ENCODE assay signal across 21 cellular contexts in genomic region chr10:21634599-21635365, GRCh38.
DNase-seq lines count a peak whose midpoint lies in the region; ATAC-seq, FAIRE-seq and TF ChIP-seq lines count a peak whose summit lies in the region.
"Had no signal": no experiment of that assay in that cellular context is flagged by ENCODE, and none has a peak within 500 bp of the region (broad histone marks: within the 10 kb centered on the region; RNA-seq: fewer than 3 reads in every experiment).

No MANE protein-coding gene starts in this region.

- no peaks in the 10 kb centered on the region for H3K9me3 Mint-ChIP-seq in activated T-helper 2 cell treated with anti-CD3 and anti-CD28 coated beads, Interferon-gamma antibody, Interleukin-2, Interleukin-4, amounts not matched to agents 10 μg/mL and 5 μg/mL and 100 μg/mL, durations not matched to agents 14 hours and 24 hours and 36 hours
- peaks cover 2% of the 10 kb centered on the region for H3K9me3 Mint-ChIP-seq in glutamatergic neuron (ENCODE audit: unreplicated experiment)
- H3K9me3 Mint-ChIP-seq: activated CD4-positive, alpha-beta T cell treated with anti-CD3 and anti-CD28 coated beads, Interleukin-2, amount 10 ng/mL, durations not matched to agents 7 days and 5 days; activated naive CD8-positive, alpha-beta T cell treated with anti-CD3 and anti-CD28 coated beads for 36 hours; neural crest cell had no signal

- H3K27ac ChIP-seq in 22Rv1: 0 out of 2 replicates have a peak overlapping the region, but pooled peaks have one; percentile 18
- peak overlapping the region in 1 of 2 donors; percentile 24 for H3K27ac ChIP-seq in left lung
- H3K27ac ChIP-seq: gastrocnemius medialis had no signal

- H3K4me1 ChIP-seq in left lung: peaks cover 0 to 11% of the 10 kb centered on the region in 2 donors

- H3K27ac Mint-ChIP-seq in activated T-helper 2 cell treated with anti-CD3 and anti-CD28 coated beads, Interferon-gamma antibody, Interleukin-2, Interleukin-4, amounts not matched to agents 10 μg/mL and 5 μg/mL and 100 μg/mL, durations not matched to agents 14 hours and 24 hours and 36 hours: peak overlapping the region; percentile 2
- H3K27ac Mint-ChIP-seq in glutamatergic neuron (ENCODE audit: unreplicated experiment): no peak overlapping the region
- H3K27ac Mint-ChIP-seq: activated CD4-positive, alpha-beta T cell treated with anti-CD3 and anti-CD28 coated beads, Interleukin-2, amount 10 ng/mL, durations not matched to agents 7 days and 5 days; activated naive CD8-positive, alpha-beta T cell treated with anti-CD3 and anti-CD28 coated beads for 36 hours; T-helper 17 cell had no signal

- H3K27me3 Mint-ChIP-seq in activated T-helper 2 cell treated with anti-CD3 and anti-CD28 coated beads, Interferon-gamma antibody, Interleukin-2, Interleukin-4, amounts not matched to agents 10 μg/mL and 5 μg/mL and 100 μg/mL, durations not matched to agents 14 hours and 24 hours and 36 hours (ENCODE audit: low read depth): no peaks in the 10 kb centered on the region
- H3K27me3 Mint-ChIP-seq in glutamatergic neuron (ENCODE audit: unreplicated experiment): no peaks in the 10 kb centered on the region
- H3K27me3 Mint-ChIP-seq: activated CD4-positive, alpha-beta T cell treated with anti-CD3 and anti-CD28 coated beads, Interleukin-2, amount 10 ng/mL, durations not matched to agents 7 days and 5 days; activated naive CD8-positive, alpha-beta T cell treated with anti-CD3 and anti-CD28 coated beads for 36 hours; T-helper 17 cell had no signal

- peak; percentile 64 for FAIRE-seq in GM19239 (lab: Jason Lieb, UNC)

- ATAC-seq in left lung: peak; percentile 82
- ATAC-seq in GM21360 (IDR thresholded peaks at IDR 0.05; ENCODE audit: unreplicated experiment): no peak
- ATAC-seq in HG03039 (IDR thresholded peaks at IDR 0.05; ENCODE audit: unreplicated experiment): no peak
- ATAC-seq: gastrocnemius medialis, sciatic nerve, T-helper 17 cell had no signal

- intact Hi-C loops in activated T-helper 2 cell treated with anti-CD3 and anti-CD28 coated beads, Interferon-gamma antibody, Interleukin-2, Interleukin-4, amounts not matched to agents 10 μg/mL and 5 μg/mL and 100 μg/mL, durations not matched to agents 14 hours and 24 hours and 36 hours (cut with micrococcal nuclease): no loop called here
- intact Hi-C loops in left lung (cut with DNase I): no loop called here

- H3K36me3 Mint-ChIP-seq in activated T-helper 2 cell treated with anti-CD3 and anti-CD28 coated beads, Interferon-gamma antibody, Interleukin-2, Interleukin-4, amounts not matched to agents 10 μg/mL and 5 μg/mL and 100 μg/mL, durations not matched to agents 14 hours and 24 hours and 36 hours (ENCODE audit: low read depth): peaks cover 50% of the 10 kb centered on the region
- H3K36me3 Mint-ChIP-seq in glutamatergic neuron (ENCODE audit: unreplicated experiment): no peaks in the 10 kb centered on the region

- no peaks in the 10 kb centered on the region for H3K27me3 ChIP-seq in left lung
- H3K27me3 ChIP-seq: gastrocnemius medialis had no signal

- peaks cover 0 to 15% of the 10 kb centered on the region in 2 donors for H3K36me3 ChIP-seq in left lung
- H3K36me3 ChIP-seq: gastrocnemius medialis had no signal

- H3K9me3 ChIP-seq in left lung: no peaks in the 10 kb centered on the region
- H3K9me3 ChIP-seq: gastrocnemius medialis had no signal

- H3K4me3 ChIP-seq in left lung: no peak overlapping the region
- H3K4me3 ChIP-seq: gastrocnemius medialis had no signal

- H3K4me3 Mint-ChIP-seq in activated T-helper 2 cell treated with anti-CD3 and anti-CD28 coated beads, Interferon-gamma antibody, Interleukin-2, Interleukin-4, amounts not matched to agents 10 μg/mL and 5 μg/mL and 100 μg/mL, durations not matched to agents 14 hours and 24 hours and 36 hours (ENCODE audit: low read depth): no peak overlapping the region
- H3K4me3 Mint-ChIP-seq in glutamatergic neuron (ENCODE audit: unreplicated experiment): no peak overlapping the region
- H3K4me3 Mint-ChIP-seq: activated CD4-positive, alpha-beta T cell treated with anti-CD3 and anti-CD28 coated beads, Interleukin-2, amount 10 ng/mL, durations not matched to agents 7 days and 5 days; activated naive CD8-positive, alpha-beta T cell treated with anti-CD3 and anti-CD28 coated beads for 36 hours; neural crest cell; T-helper 17 cell had no signal

- no peak for DNase-seq in GM19239 (ENCODE audit: insufficient read length, low spot score)
- DNase-seq in activated T-helper 2 cell treated with anti-CD3 and anti-CD28 coated beads, Interferon-gamma antibody, Interleukin-2, Interleukin-4, amounts not matched to agents 10 μg/mL and 5 μg/mL and 100 μg/mL, durations not matched to agents 14 hours and 24 hours and 36 hours (ENCODE audit: low spot score): no peak
- no peak for DNase-seq in left lung
- DNase-seq in glutamatergic neuron: no peak
- DNase-seq in epidermal melanocyte (ENCODE audit: insufficient read length, low spot score): no peak
- DNase-seq: activated CD4-positive, alpha-beta T cell treated with anti-CD3 and anti-CD28 coated beads, Interleukin-2, amount 10 ng/mL, durations not matched to agents 7 days and 5 days; activated naive CD8-positive, alpha-beta T cell treated with anti-CD3 and anti-CD28 coated beads for 36 hours; C1 segment of cervical spinal cord; erythroblast; gastrocnemius medialis; hypothalamus; KG1; NCI-H1694 treated with DMSO at 0.1 percent for 48 hours; NCI-H526; stimulated activated naive CD4-positive, alpha-beta T cell treated with Interleukin-2 at 50 U/mL for 16 hours; T-helper 17 cell had no signal

- TF ChIP-seq CTCF in 22Rv1 (IDR thresholded peaks at IDR 0.05): no peak
- TF ChIP-seq CTCF in left lung (IDR thresholded peaks at IDR 0.05): no peak
- no peak for TF ChIP-seq CTCF in glutamatergic neuron (IDR thresholded peaks at IDR 0.05; ENCODE audit: partially characterized antibody, unreplicated experiment)

- peaks cover 6% of the 10 kb centered on the region for H3K4me1 Mint-ChIP-seq in activated T-helper 2 cell treated with anti-CD3 and anti-CD28 coated beads, Interferon-gamma antibody, Interleukin-2, Interleukin-4, amounts not matched to agents 10 μg/mL and 5 μg/mL and 100 μg/mL, durations not matched to agents 14 hours and 24 hours and 36 hours (ENCODE audit: low read depth)
- peaks cover 11% of the 10 kb centered on the region for H3K4me1 Mint-ChIP-seq in glutamatergic neuron (ENCODE audit: low read depth, unreplicated experiment)
